8 cellular contexts compared by ENCODE assay signal in the genomic region with DNA sequence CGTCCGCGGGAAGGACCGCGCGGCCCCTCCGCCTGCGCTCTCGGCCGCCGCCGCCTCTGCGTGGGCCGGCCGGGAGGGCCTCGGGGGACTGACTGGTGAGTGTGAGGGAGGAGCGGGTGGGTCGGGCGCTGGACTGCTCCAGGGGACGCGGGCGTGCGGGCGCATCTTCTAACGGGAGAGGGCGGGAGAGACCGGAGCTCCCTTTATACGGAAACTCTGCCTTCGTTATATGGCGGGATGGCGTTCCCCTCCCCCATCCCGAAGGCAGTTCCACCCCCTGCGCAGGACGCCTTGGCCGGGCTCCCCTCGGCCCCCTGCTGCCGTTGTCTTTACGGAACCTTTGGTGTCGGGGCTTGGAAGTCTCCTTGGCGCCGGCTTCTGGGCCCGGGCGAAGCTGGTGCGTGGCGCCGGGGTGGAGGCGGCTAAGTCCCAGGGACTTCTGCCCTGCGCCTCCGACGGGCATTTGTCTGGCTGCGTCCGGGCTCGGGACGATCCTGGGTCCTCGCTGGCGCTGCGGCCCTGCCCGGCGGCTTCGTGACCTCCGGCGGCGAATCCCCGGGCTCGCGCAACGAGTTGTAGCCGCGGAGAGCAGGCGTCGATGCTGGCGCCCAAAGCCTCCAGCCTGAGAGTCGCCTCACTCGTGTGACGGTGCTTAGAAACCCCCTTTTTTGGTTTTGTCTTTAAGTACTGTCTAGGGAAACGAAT. TPM values are rescaled to one million over a fixed set of nuclear protein-coding genes. Genes with fewer than 3 reads are reported as not detected.
DNase-seq lines count a peak whose midpoint lies in the region; ATAC-seq and TF ChIP-seq lines count a peak whose summit lies in the region.

No MANE protein-coding gene starts in this region.

- no peaks in the 10 kb centered on the region for H3K9me3 Mint-ChIP-seq in neural progenitor cell

- ATAC-seq in GM21528 (IDR thresholded peaks at IDR 0.05; ENCODE audit: low FRiP score, unreplicated experiment) = peak; percentile 47
- ATAC-seq in RWPE2 (ENCODE audit: low read depth) = peak; percentile 59
- ATAC-seq in foreskin keratinocyte = peak; percentile 63

- H3K27me3 ChIP-seq in HUES64 (ENCODE audit: insufficient read depth, low read length) = 0 out of 2 replicates have a peak, but pooled peaks cover 6% of the 10 kb centered on the region
- no peaks in the 10 kb centered on the region for H3K27me3 ChIP-seq in RWPE2 (ENCODE audit: insufficient read depth, poor library complexity, severe bottlenecking)
- H3K27me3 ChIP-seq in foreskin keratinocyte = no peaks in the 10 kb centered on the region
- peaks cover 8% of the 10 kb centered on the region for H3K27me3 ChIP-seq in neural progenitor cell

- peaks cover 7% of the 10 kb centered on the region; the same call in 1 of the 2 replicates for H3K4me1 ChIP-seq in HUES64 (ENCODE audit: insufficient read depth, low read length)
- H3K4me1 ChIP-seq in RWPE2 (ENCODE audit: insufficient read depth, poor library complexity, severe bottlenecking) = peaks cover 16% of the 10 kb centered on the region
- peaks cover 19% of the 10 kb centered on the region for H3K4me1 ChIP-seq in foreskin keratinocyte
- H3K4me1 ChIP-seq in neural progenitor cell = peaks cover 14% of the 10 kb centered on the region

- peak overlapping the region; percentile 99 for H2AFZ ChIP-seq in neural progenitor cell (replicated peaks)

- H3K9me3 ChIP-seq in HUES64 (ENCODE audit: insufficient read depth, low read depth, low read length) (no peaks in the 10 kb centered on the region), RWPE2 (ENCODE audit: severe bottlenecking) (no peaks in the 10 kb centered on the region), neural progenitor cell (ENCODE audit: low read depth) (no peaks in the 10 kb centered on the region)

- TF ChIP-seq CTCF in RWPE2 (IDR thresholded peaks at IDR 0.05; ENCODE audit: poor library complexity, severe bottlenecking) = no peak
- TF ChIP-seq CTCF in foreskin keratinocyte (conservative IDR thresholded peaks at IDR 0.05) = no peak
- TF ChIP-seq CTCF in neural progenitor cell (IDR thresholded peaks at IDR 0.05) = no peak

- H3K4me3 Mint-ChIP-seq in neural progenitor cell = peak overlapping the region; percentile 96

- H4K20me1 ChIP-seq in neural progenitor cell (ENCODE audit: low read depth) = peaks cover 36% of the 10 kb centered on the region

- H3K4me1 Mint-ChIP-seq in neural progenitor cell = peaks cover 20% of the 10 kb centered on the region

- H3K9ac ChIP-seq in HUES64 (ENCODE audit: low read depth, low read length) (peak overlapping the region; percentile 98), neural progenitor cell (peak overlapping the region; percentile 91)

- peaks cover 52% of the 10 kb centered on the region for H3K79me2 ChIP-seq in neural progenitor cell (ENCODE audit: low read depth)

- peak overlapping the region; percentile 96 for H3K4me2 ChIP-seq in neural progenitor cell

- peaks cover 20% of the 10 kb centered on the region for H3F3A ChIP-seq in neural progenitor cell (ENCODE audit: low read depth)

- H3K27me3 Mint-ChIP-seq in neural progenitor cell (ENCODE audit: insufficient read depth, low read depth) = no peaks in the 10 kb centered on the region

- H3K36me3 ChIP-seq in HUES64 (ENCODE audit: insufficient read depth, low read length) (peaks cover 22% of the 10 kb centered on the region), RWPE2 (ENCODE audit: low read depth) (peaks cover 34% of the 10 kb centered on the region), neural progenitor cell (peaks cover 7% of the 10 kb centered on the region)

- H3K27ac Mint-ChIP-seq in neural progenitor cell = peak overlapping the region; percentile 90

- H3K27ac ChIP-seq in HUES64 (ENCODE audit: low read depth, low read length) (peak overlapping the region; percentile 89), RWPE2 (ENCODE audit: poor library complexity, severe bottlenecking) (peak overlapping the region; percentile 80), foreskin keratinocyte (peak overlapping the region; percentile 91), neural progenitor cell (peak overlapping the region; percentile 73)

- peaks cover 4% of the 10 kb centered on the region for H3K36me3 Mint-ChIP-seq in neural progenitor cell

- DNase-seq in DMS79 (lab: John Stamatoyannopoulos, UW) (peak; percentile 13), RWPE2 (ENCODE audit: low spot score) (peak; percentile 70), activated gamma-delta T cell treated with Interleukin-2 at 50 U/mL for 16 hours (peak; percentile 48), foreskin keratinocyte (peak; percentile 32 to 54), neural progenitor cell (ENCODE audit: low spot score) (peak; percentile 81), superior temporal gyrus (ENCODE audit: extremely low spot score) (peak; percentile 66)

- under 1% methylated on average over 76 of the region's 76 CpGs for WGBS in HUES64

- H3K4me3 ChIP-seq in HUES64 (ENCODE audit: low read length) = peak overlapping the region; percentile 98
- H3K4me3 ChIP-seq in RWPE2 (ENCODE audit: severe bottlenecking) = peak overlapping the region; percentile 92
- H3K4me3 ChIP-seq in neural progenitor cell = peak overlapping the region; percentile 95

RNA-seq across cellular contexts. Expression of gene ZNF639, which starts 0.5 kb away (rescaled TPM):
- polyA plus RNA-seq in HUES64 (2013, experiment 1 of 2) = 45.8 TPM
- 43.1 TPM for polyA plus RNA-seq in HUES64 (2013, experiment 2 of 2)
- 34.3 and 38.5 TPM in 2 replicates for total RNA-seq in foreskin keratinocyte
- 15.8 and 20.4 TPM in 2 replicates for polyA plus RNA-seq in foreskin keratinocyte
- 55.0 and 107 TPM in 2 replicates for total RNA-seq in neural progenitor cell (ENCODE audit: low replicate concordance)

RNA-seq across cellular contexts. Expression of gene MFN1, which starts 24.2 kb away (rescaled TPM):
- polyA plus RNA-seq in HUES64 (2013, experiment 1 of 2) = 21.1 TPM
- 26.8 TPM for polyA plus RNA-seq in HUES64 (2013, experiment 2 of 2)
- 28.8 and 32.0 TPM in 2 replicates for total RNA-seq in foreskin keratinocyte
- polyA plus RNA-seq in foreskin keratinocyte = 9.8 and 10.0 TPM in 2 replicates
- 45.6 and 62.5 TPM in 2 replicates for total RNA-seq in neural progenitor cell (ENCODE audit: low replicate concordance)

Comparison
In these comparisons a context has a peak if more than half of its experiments do, and no peak if none do; other contexts are left out.
1. Peak in every context shown above with its lines: DNase-seq, ATAC-seq, H3K4me3 ChIP-seq and H3K27ac ChIP-seq.
2. DNase-seq: peak in every context shown above with its lines; median percentile 81 in neural progenitor cell; 70 in RWPE2; 66 in superior temporal gyrus; 48 in activated gamma-delta T cell treated with Interleukin-2 at 50 U/mL for 16 hours; 43 in foreskin keratinocyte; 13 in DMS79.